Comparison of ENCODE assay signal across 25 cellular contexts in the genomic region with DNA sequence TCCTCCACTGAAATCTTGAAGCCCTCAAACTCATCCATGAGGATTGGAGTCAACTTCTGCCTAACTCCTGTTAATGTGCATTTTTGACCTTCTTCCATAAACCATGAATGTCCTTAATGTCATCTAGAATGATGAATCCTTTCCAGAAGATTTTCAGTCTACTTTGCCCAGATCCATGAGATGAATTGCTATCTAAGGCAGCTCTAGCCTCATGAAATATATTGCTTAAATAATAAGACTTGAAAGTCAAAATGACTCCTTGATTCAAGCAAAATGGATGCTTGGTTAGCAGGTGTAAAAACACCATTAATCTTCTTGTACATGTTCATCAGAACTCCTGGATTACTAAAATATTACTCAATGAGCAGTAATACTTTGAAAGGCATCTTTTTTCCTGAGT.
"Had no signal": no experiment of that assay in that cellular context is flagged by ENCODE, and none has a peak within 500 bp of the region (broad histone marks: within the 10 kb centered on the region; RNA-seq: fewer than 3 reads in every experiment).

No MANE protein-coding gene starts in this region.

- H3K9me3 ChIP-seq: ovary, psoas muscle, right lobe of liver, sigmoid colon, stomach, thoracic aorta, thyroid gland, tibial nerve, upper lobe of right lung, uterus had no signal

- DNase-seq: naive thymus-derived CD8-positive, alpha-beta T cell; occipital lobe; ovary; posterior cingulate gyrus; psoas muscle; right cardiac atrium; right lobe of liver; sigmoid colon; small intestine; stimulated activated CD4-positive, alpha-beta T cell treated with anti-CD3 and anti-CD28 coated beads, Interleukin-15, amount 100 ng/mL, for 24 hours; stimulated activated CD4-positive, alpha-beta T cell treated with anti-CD3 and anti-CD28 coated beads, Interleukin-2, amount 100 ng/mL, for 24 hours; stimulated activated CD4-positive, alpha-beta T cell treated with anti-CD3 and anti-CD28 coated beads, Interleukin-2, amount 100 ng/mL, for 48 hours; stimulated activated CD4-positive, alpha-beta T cell treated with anti-CD3 and anti-CD28 coated beads, Interleukin-4, amount 100 ng/mL, for 24 hours; stimulated activated naive B cell treated with anti-CD40 and anti-IgM and Interleukin-4, amounts not matched to agents 10 μg/mL and 1 μg/mL and 100 μg/mL, for 72 hours; stimulated activated naive CD4-positive, alpha-beta T cell treated with Interleukin-2 at 50 U/mL for 16 hours; stomach; thyroid gland; upper lobe of right lung; uterus had no signal

- H3K27me3 ChIP-seq: neural progenitor cell, ovary, right lobe of liver, sigmoid colon, stomach, thyroid gland, tibial nerve, upper lobe of right lung, uterus had no signal

- H3K4me2 ChIP-seq: neural progenitor cell had no signal

- H3K79me2 ChIP-seq: parathyroid adenoma had no signal

- H3K9ac ChIP-seq: neural progenitor cell, parathyroid adenoma had no signal

- H3K4me3 ChIP-seq: neural progenitor cell, ovary, psoas muscle, right lobe of liver, sigmoid colon, stomach, thoracic aorta, thyroid gland, tibial nerve, upper lobe of right lung, uterus had no signal

- H3K36me3 ChIP-seq: neural progenitor cell, ovary, right lobe of liver, sigmoid colon, stomach, thoracic aorta, thyroid gland, tibial nerve, upper lobe of right lung, uterus had no signal

- H3K4me1 ChIP-seq: neural progenitor cell, parathyroid adenoma, psoas muscle, right lobe of liver, sigmoid colon, stomach, thyroid gland, tibial nerve, upper lobe of right lung, uterus had no signal

- FAIRE-seq: small intestine had no signal

- H3K27ac ChIP-seq: neural progenitor cell, ovary, parathyroid adenoma, psoas muscle, right lobe of liver, sigmoid colon, stomach, thoracic aorta, thyroid gland, tibial nerve, upper lobe of right lung, uterus had no signal

- H2AFZ ChIP-seq: parathyroid adenoma had no signal

- ATAC-seq: naive thymus-derived CD8-positive, alpha-beta T cell; natural killer cell treated with Interleukin-12 subunit alpha and Interleukin-12 subunit beta and Interleukin-15 and Interleukin-18, amount 100 ng/mL, for 72 hours; psoas muscle; right cardiac atrium; right lobe of liver; stimulated activated effector memory CD8-positive, alpha-beta T cell treated with anti-CD3 and anti-CD28 coated beads, Interleukin-12 subunit alpha, Interleukin-12 subunit beta, amount 100 ng/mL, for 72 hours; stimulated activated naive B cell treated with anti-CD40 and anti-IgM and Interleukin-4, amounts not matched to agents 10 μg/mL and 1 μg/mL and 100 μg/mL, for 72 hours; upper lobe of right lung had no signal
